In genomic region chr5:119071573-119071874, GRCh38 we compare ENCODE assay signal across 8 cellular contexts. TPM values are rescaled to one million over a fixed set of nuclear protein-coding genes. Genes with fewer than 3 reads are reported as not detected.
DNase-seq lines count a peak whose midpoint lies in the region; ATAC-seq, FAIRE-seq and TF ChIP-seq lines count a peak whose summit lies in the region.

No MANE protein-coding gene starts in this region.

- ATAC-seq in HG02870 (IDR thresholded peaks at IDR 0.05; ENCODE audit: unreplicated experiment), result peak; percentile 7
- peak; percentile 1 for ATAC-seq in activated CD8-positive, alpha-beta T cell treated with anti-CD3 and anti-CD28 coated beads for 36 hours
- no peak for ATAC-seq in GM21360 (IDR thresholded peaks at IDR 0.05; ENCODE audit: unreplicated experiment)

- peaks cover 51% of the 10 kb centered on the region for H3K79me2 ChIP-seq in hepatocyte

- H3K4me3 ChIP-seq in hepatocyte, result peak overlapping the region; percentile 71
- H3K4me3 ChIP-seq in small intestine (ENCODE audit: low read depth in 1 of 2, low read length in 2 of 2), result peak overlapping the region; percentile 71 to 89

- 3% methylated on average over 18 of the region's 18 CpGs for WGBS in hepatocyte (ENCODE audit: low lambda C conversion rate, missing lambda C conversion rate)
- WGBS in small intestine, 3 donors, result 0 to 2% (median 0%) methylated on average over 14 to 18 of the region's 18 CpGs

- peak overlapping the region; percentile 99 for H3K27ac Mint-ChIP-seq in activated CD8-positive, alpha-beta T cell treated with anti-CD3 and anti-CD28 coated beads for 36 hours

- H4K20me1 ChIP-seq in hepatocyte (ENCODE audit: insufficient read depth, poor library complexity, severe bottlenecking), result peaks cover 11% of the 10 kb centered on the region

- peak overlapping the region; percentile 79 for H3K4me2 ChIP-seq in hepatocyte

- no peaks in the 10 kb centered on the region for H3K9me2 ChIP-seq in hepatocyte (replicated peaks; ENCODE audit: insufficient read depth)

- peaks cover 1% of the 10 kb centered on the region for H3K27me3 Mint-ChIP-seq in activated CD8-positive, alpha-beta T cell treated with anti-CD3 and anti-CD28 coated beads for 36 hours

- intact Hi-C loops in activated CD8-positive, alpha-beta T cell treated with anti-CD3 and anti-CD28 coated beads for 36 hours (cut with micrococcal nuclease), result loop anchor here (5.0 kb wide), 3 partner anchors 84 to 341 kb away; partner anchors contain the start of gene DTWD2

- H3K36me3 ChIP-seq in hepatocyte (replicated peaks; ENCODE audit: insufficient read depth, low read depth) (no peaks in the 10 kb centered on the region), small intestine (ENCODE audit: control insufficient read depth in 2 of 2, insufficient read depth in 2 of 2, low read length in 2 of 2) (no peaks in the 10 kb centered on the region)

- peaks cover 29% of the 10 kb centered on the region for H3K4me1 Mint-ChIP-seq in activated CD8-positive, alpha-beta T cell treated with anti-CD3 and anti-CD28 coated beads for 36 hours (ENCODE audit: low read depth)

- FAIRE-seq in small intestine (lab: Jason Lieb, UNC), result no peak

- CTCF ChIA-PET in activated CD8-positive, alpha-beta T cell treated with anti-CD3 and anti-CD28 coated beads for 36 hours (lab: Charles Lee), result interaction anchor here (1.0 to 2.3 kb wide), 6 partner anchors 8 to 341 kb away, joined by 3 to 10 read pairs (median 8); partner anchors contain the start of gene DTWD2

- H3K9me3 Mint-ChIP-seq in activated CD8-positive, alpha-beta T cell treated with anti-CD3 and anti-CD28 coated beads for 36 hours, result no peaks in the 10 kb centered on the region

- H3K9me3 ChIP-seq in hepatocyte (ENCODE audit: low read depth) (no peaks in the 10 kb centered on the region), small intestine (ENCODE audit: control insufficient read depth, low read depth) (no peaks in the 10 kb centered on the region)

- peaks cover 4% of the 10 kb centered on the region for H3K36me3 Mint-ChIP-seq in activated CD8-positive, alpha-beta T cell treated with anti-CD3 and anti-CD28 coated beads for 36 hours (ENCODE audit: low read depth)

- H3K4me1 ChIP-seq in hepatocyte (ENCODE audit: insufficient read depth), result peaks cover 12% of the 10 kb centered on the region
- peaks cover 0 to 3% of the 10 kb centered on the region in 2 donors for H3K4me1 ChIP-seq in small intestine (ENCODE audit: control insufficient read depth in 2 of 2, insufficient read depth in 1 of 2, low read depth in 1 of 2, low read length in 1 of 2)

- no peak for TF ChIP-seq CTCF in activated CD8-positive, alpha-beta T cell treated with anti-CD3 and anti-CD28 coated beads for 36 hours (IDR thresholded peaks at IDR 0.05)
- no peak for TF ChIP-seq CTCF in hepatocyte (IDR thresholded peaks at IDR 0.05; ENCODE audit: poor library complexity)

- DNase-seq in DMS53 treated with DMSO at 0.1 percent for 48 hours (lab: John Stamatoyannopoulos, UW; ENCODE audit: unreplicated experiment) (peak; percentile 48), DMS53 (lab: John Stamatoyannopoulos, UW) (no peak), hepatocyte (ENCODE audit: low spot score) (no peak), small intestine (no peak), D341Med (ENCODE audit: low spot score) (no peak)
- DNase-seq in activated CD8-positive, alpha-beta T cell treated with anti-CD3 and anti-CD28 coated beads for 36 hours, result no peak

- H3K27ac ChIP-seq in hepatocyte, result peak overlapping the region; percentile 89
- peak overlapping the region; percentile 94 to 99 for H3K27ac ChIP-seq in small intestine (ENCODE audit: low read depth in 1 of 2, low read length in 1 of 2)

- POLR2A ChIA-PET in activated CD8-positive, alpha-beta T cell treated with anti-CD3 and anti-CD28 coated beads for 36 hours (lab: Charles Lee), result interaction anchor here (0.5 to 1.9 kb wide), 9 partner anchors 7 to 293 kb away, joined by 3 to 9 read pairs (median 3); no protein-coding TSS in a partner anchor

- peak overlapping the region; percentile 21 for H2AFZ ChIP-seq in hepatocyte

- H3K4me3 Mint-ChIP-seq in activated CD8-positive, alpha-beta T cell treated with anti-CD3 and anti-CD28 coated beads for 36 hours, result peak overlapping the region; percentile 85

- no peaks in the 10 kb centered on the region for H3K27me3 ChIP-seq in hepatocyte
- H3K27me3 ChIP-seq in small intestine (ENCODE audit: control insufficient read depth in 2 of 2, insufficient read depth in 2 of 2, low read length in 2 of 2), result no peaks in the 10 kb centered on the region

RNA-seq across cellular contexts. Expression of gene DMXL1, which starts 0.6 kb away (rescaled TPM):
- total RNA-seq in activated CD8-positive, alpha-beta T cell treated with anti-CD3 and anti-CD28 coated beads for 36 hours, result 10 to 100 TPM; 20.8 to 23.3 TPM
- total RNA-seq in hepatocyte, result 46.1 and 54.6 TPM in 2 replicates
- polyA plus RNA-seq in hepatocyte (13.3 and 17.3 TPM in 2 replicates), small intestine (10 to 100 TPM in 2 of 3 donors, 1 to 10 TPM in 1; 8.1 to 33.1 (median 14.6) TPM)
